Comparison of ENCODE assay signal across 1 cellular context in the genomic region with DNA sequence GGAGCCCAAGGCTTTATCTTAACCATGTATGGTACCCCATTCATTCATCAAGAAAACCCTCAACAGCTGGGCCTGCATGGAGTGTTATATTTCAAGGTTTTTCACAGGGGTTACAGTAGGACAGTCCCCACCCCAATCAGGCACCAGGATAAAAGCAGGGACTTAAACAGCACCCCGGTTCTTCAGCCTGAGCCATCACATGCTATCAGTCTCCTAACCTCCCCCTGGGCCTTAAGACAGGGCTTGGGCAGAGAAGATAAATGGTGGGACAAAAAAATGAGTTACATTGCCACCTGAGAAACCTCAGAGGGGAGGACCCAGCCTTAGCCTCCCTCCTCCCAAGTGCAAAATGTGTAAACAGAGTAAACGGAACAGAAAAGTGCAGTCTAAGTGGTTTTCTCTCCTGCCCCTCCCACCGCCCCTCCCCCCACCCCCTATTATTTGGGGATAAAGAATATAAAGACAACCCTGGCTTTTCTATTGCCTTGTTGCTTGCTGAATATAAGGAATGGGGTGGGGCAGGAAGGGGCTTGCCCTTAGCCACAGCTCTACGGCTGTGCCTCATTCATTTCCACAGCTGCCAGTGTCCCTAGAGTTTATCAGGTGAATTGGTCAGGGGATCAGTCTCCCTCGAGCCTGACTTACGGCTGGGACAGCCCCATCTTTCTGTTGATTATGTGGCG.
TF ChIP-seq lines count a peak whose summit lies in the region.

No MANE protein-coding gene starts in this region.

TF ChIP-seq in WTC11, 78 proteins besides CTCF, POLR2A, EP300 and RAD21 (continued from another document):
- TF ChIP-seq, protein P1, sequence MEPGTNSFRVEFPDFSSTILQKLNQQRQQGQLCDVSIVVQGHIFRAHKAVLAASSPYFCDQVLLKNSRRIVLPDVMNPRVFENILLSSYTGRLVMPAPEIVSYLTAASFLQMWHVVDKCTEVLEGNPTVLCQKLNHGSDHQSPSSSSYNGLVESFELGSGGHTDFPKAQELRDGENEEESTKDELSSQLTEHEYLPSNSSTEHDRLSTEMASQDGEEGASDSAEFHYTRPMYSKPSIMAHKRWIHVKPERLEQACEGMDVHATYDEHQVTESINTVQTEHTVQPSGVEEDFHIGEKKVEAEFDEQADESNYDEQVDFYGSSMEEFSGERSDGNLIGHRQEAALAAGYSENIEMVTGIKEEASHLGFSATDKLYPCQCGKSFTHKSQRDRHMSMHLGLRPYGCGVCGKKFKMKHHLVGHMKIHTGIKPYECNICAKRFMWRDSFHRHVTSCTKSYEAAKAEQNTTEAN (CRISPR knock-in tag; IDR thresholded peaks at IDR 0.05) = no peak
- no peak for TF ChIP-seq ZNF232 (CRISPR knock-in tag; IDR thresholded peaks at IDR 0.05)
- no peak for TF ChIP-seq MYBL2 (CRISPR knock-in tag; IDR thresholded peaks at IDR 0.05)
- TF ChIP-seq HMGA2 (CRISPR knock-in tag; IDR thresholded peaks at IDR 0.05) = no peak
- no peak for TF ChIP-seq ZNF396 (CRISPR knock-in tag; IDR thresholded peaks at IDR 0.05; ENCODE audit: borderline replicate concordance)
